In the genomic region with DNA sequence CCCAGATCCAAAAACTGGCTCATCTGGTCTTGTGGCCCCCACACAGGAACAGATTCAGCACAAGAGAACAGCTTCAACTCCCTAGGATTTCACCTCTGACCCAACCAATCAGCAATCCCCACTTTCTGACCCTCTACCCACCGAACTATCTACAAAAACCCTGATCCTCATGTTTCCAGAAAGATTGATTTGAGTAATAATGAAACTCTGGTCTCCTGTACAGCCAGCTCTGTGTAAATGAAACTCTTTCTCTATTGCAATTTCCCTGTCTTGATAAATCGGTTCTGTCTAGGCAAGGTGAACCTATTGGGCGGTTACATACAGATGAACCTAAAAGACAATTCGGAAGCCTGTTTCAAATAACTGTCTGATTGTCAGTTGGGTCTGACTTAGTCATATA, we compare ENCODE assay signal across 13 cellular contexts.
A peak's percentile ranks its signal among the peaks of the same experiment; 100 is the strongest.
DNase-seq lines count a peak whose midpoint lies in the region; ATAC-seq lines count a peak whose summit lies in the region.
"Had no signal": no experiment of that assay in that cellular context is flagged by ENCODE, and none has a peak within 500 bp of the region (broad histone marks: within the 10 kb centered on the region; RNA-seq: fewer than 3 reads in every experiment).

No MANE protein-coding gene starts in this region.

- DNase-seq in MV-4-11 (lab: John Stamatoyannopoulos, UW) (peak; percentile 69), activated gamma-delta T cell treated with Interleukin-2 at 50 U/mL for 16 hours (no peak), 8988T (no peak)
- DNase-seq: activated naive CD8-positive, alpha-beta T cell treated with anti-CD3 and anti-CD28 coated beads, Interleukin-2, amount 50 U/mL, for 24 hours; Calu3; RPMI8226 had no signal

- H3K9me3 Mint-ChIP-seq in stimulated activated memory B cell treated with anti-CD40 and anti-IgM and Interleukin-4, amounts not matched to agents 10 μg/mL and 1 μg/mL and 100 μg/mL, for 72 hours = peaks cover 3% of the 10 kb centered on the region
- H3K9me3 Mint-ChIP-seq: activated naive CD8-positive, alpha-beta T cell treated with anti-CD3 and anti-CD28 coated beads, Interleukin-2, amount 50 U/mL, for 24 hours; stimulated activated effector memory CD8-positive, alpha-beta T cell treated with anti-CD3 and anti-CD28 coated beads, Interleukin-12 subunit alpha, Interleukin-12 subunit beta, amount 100 ng/mL, for 72 hours had no signal

- H3K27ac Mint-ChIP-seq in stimulated activated memory B cell treated with anti-CD40 and anti-IgM and Interleukin-4, amounts not matched to agents 10 μg/mL and 1 μg/mL and 100 μg/mL, for 72 hours = peak overlapping the region; percentile 100
- H3K27ac Mint-ChIP-seq: activated naive CD8-positive, alpha-beta T cell treated with anti-CD3 and anti-CD28 coated beads, Interleukin-2, amount 50 U/mL, for 24 hours; stimulated activated effector memory CD8-positive, alpha-beta T cell treated with anti-CD3 and anti-CD28 coated beads, Interleukin-12 subunit alpha, Interleukin-12 subunit beta, amount 100 ng/mL, for 72 hours had no signal

- ATAC-seq in GM19351 (IDR thresholded peaks at IDR 0.05; ENCODE audit: unreplicated experiment) (peak; percentile 16), HG02973 (IDR thresholded peaks at IDR 0.05; ENCODE audit: unreplicated experiment) (peak; percentile 26), GM19328 (IDR thresholded peaks at IDR 0.05; ENCODE audit: unreplicated experiment) (no peak), GM18867 (IDR thresholded peaks at IDR 0.05; ENCODE audit: unreplicated experiment) (no peak)
- ATAC-seq in stimulated activated memory B cell treated with anti-CD40 and anti-IgM and Interleukin-4, amounts not matched to agents 10 μg/mL and 1 μg/mL and 100 μg/mL, for 72 hours = peak; percentile 62
- ATAC-seq: activated naive CD8-positive, alpha-beta T cell treated with anti-CD3 and anti-CD28 coated beads, Interleukin-2, amount 50 U/mL, for 24 hours; K562; stimulated activated effector memory CD8-positive, alpha-beta T cell treated with anti-CD3 and anti-CD28 coated beads, Interleukin-12 subunit alpha, Interleukin-12 subunit beta, amount 100 ng/mL, for 72 hours had no signal

- peaks cover 23% of the 10 kb centered on the region for H3K36me3 Mint-ChIP-seq in stimulated activated memory B cell treated with anti-CD40 and anti-IgM and Interleukin-4, amounts not matched to agents 10 μg/mL and 1 μg/mL and 100 μg/mL, for 72 hours
- H3K36me3 Mint-ChIP-seq: stimulated activated effector memory CD8-positive, alpha-beta T cell treated with anti-CD3 and anti-CD28 coated beads, Interleukin-12 subunit alpha, Interleukin-12 subunit beta, amount 100 ng/mL, for 72 hours had no signal

- H3K4me3 Mint-ChIP-seq in stimulated activated memory B cell treated with anti-CD40 and anti-IgM and Interleukin-4, amounts not matched to agents 10 μg/mL and 1 μg/mL and 100 μg/mL, for 72 hours = peak overlapping the region; percentile 68
- H3K4me3 Mint-ChIP-seq: activated naive CD8-positive, alpha-beta T cell treated with anti-CD3 and anti-CD28 coated beads, Interleukin-2, amount 50 U/mL, for 24 hours; stimulated activated effector memory CD8-positive, alpha-beta T cell treated with anti-CD3 and anti-CD28 coated beads, Interleukin-12 subunit alpha, Interleukin-12 subunit beta, amount 100 ng/mL, for 72 hours had no signal

- H3K4me1 Mint-ChIP-seq in stimulated activated memory B cell treated with anti-CD40 and anti-IgM and Interleukin-4, amounts not matched to agents 10 μg/mL and 1 μg/mL and 100 μg/mL, for 72 hours = peaks cover 54% of the 10 kb centered on the region
- H3K4me1 Mint-ChIP-seq: stimulated activated effector memory CD8-positive, alpha-beta T cell treated with anti-CD3 and anti-CD28 coated beads, Interleukin-12 subunit alpha, Interleukin-12 subunit beta, amount 100 ng/mL, for 72 hours had no signal

- H3K27me3 Mint-ChIP-seq in stimulated activated memory B cell treated with anti-CD40 and anti-IgM and Interleukin-4, amounts not matched to agents 10 μg/mL and 1 μg/mL and 100 μg/mL, for 72 hours = no peaks in the 10 kb centered on the region
- H3K27me3 Mint-ChIP-seq: activated naive CD8-positive, alpha-beta T cell treated with anti-CD3 and anti-CD28 coated beads, Interleukin-2, amount 50 U/mL, for 24 hours had no signal

Comparison
In these comparisons a context has a peak if more than half of its experiments do, and no peak if none do; other contexts are left out.
1. ATAC-seq: peak in GM19351 (single experiment), HG02973 (single experiment) and stimulated activated memory B cell treated with anti-CD40 and anti-IgM and Interleukin-4, amounts not matched to agents 10 μg/mL and 1 μg/mL and 100 μg/mL, for 72 hours (single experiment); none in GM19328 (single experiment) and GM18867 (single experiment).